In the genomic region with DNA sequence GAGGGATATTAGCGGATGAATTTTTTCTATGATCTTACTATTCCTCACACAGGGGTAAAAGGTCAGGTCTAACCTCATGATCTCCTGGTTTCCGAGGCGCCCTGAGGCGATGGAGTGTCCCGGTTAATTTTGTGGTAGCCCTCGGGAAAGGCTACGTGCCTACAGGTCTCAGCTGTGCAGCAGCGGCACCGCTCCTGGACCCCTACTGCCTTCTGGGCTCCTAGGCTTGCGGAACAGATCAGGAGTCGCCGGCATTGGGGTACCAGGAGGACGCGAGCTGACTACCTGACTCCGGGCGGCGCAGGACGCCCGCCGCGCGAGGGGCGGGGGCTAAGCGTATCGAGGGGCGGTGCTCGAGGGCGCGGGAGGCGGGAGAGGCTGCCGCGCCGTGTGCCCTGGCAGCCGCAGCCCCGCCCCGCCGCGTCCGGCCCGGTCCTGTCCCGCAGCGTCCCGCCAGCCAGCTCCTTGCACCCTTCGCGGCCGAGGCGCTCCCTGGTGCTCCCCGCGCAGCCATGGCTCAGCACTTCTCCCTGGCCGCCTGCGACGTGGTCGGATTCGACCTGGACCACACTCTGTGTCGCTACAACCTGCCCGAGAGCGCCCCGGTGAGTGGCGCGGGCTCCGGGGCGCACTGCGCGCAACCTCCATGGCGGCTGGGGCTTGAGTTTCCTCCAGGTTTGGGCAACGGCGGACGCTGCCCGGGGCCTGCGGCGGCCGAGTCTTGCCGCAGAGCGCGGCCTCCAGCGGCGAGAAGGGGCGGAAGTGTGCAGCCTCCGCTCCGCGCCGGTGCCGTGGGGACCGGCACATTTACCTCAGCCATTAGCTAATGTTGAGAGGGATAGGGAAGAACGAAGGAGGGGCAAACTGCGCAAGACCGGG, we compare ENCODE assay signal across 8 cellular contexts. TPM values are rescaled to one million over a fixed set of nuclear protein-coding genes. Genes with fewer than 3 reads are reported as not detected.
A peak's percentile ranks its signal among the peaks of the same experiment; 100 is the strongest.
DNase-seq lines count a peak whose midpoint lies in the region; ATAC-seq, FAIRE-seq and TF ChIP-seq lines count a peak whose summit lies in the region.

A gene (plus strand): TSS at position 435 of the 879 bp plus-strand sequence. CDS start 78 bp downstream, at position 513.

- TF ChIP-seq EP300 in gastroesophageal sphincter (IDR thresholded peaks at IDR 0.05) = no peak

- peak; percentile 98 for ATAC-seq in gastroesophageal sphincter

- WGBS in gastroesophageal sphincter (ENCODE audit: low coverage in 1 of 2), 2 donors = 0% methylated on average over 5 to 7 of the region's 87 CpGs
- WGBS in testis, 2 donors = 0 to 1% methylated on average over 7 to 79 of the region's 87 CpGs

- H3K4me3 ChIP-seq in LNCaP clone FGC (ENCODE audit: low read depth, low read length) (peak within 1 kb of the TSS; percentile 72), SJSA1 (peak within 1 kb of the TSS; percentile 77), gastroesophageal sphincter (peak within 1 kb of the TSS; percentile 76 to 81), testis (peak within 1 kb of the TSS; percentile 87 to 97)

- TF ChIP-seq CTCF in LNCaP clone FGC (IDR thresholded peaks at IDR 0.05; ENCODE audit: control insufficient read depth, extremely low read depth, insufficient read depth) (peak; percentile 6; the same call in 1 of the 2 replicates), gastroesophageal sphincter (IDR thresholded peaks at IDR 0.05) (peak in 3 of 4 experiments; percentile 46 to 51 (median 48)), testis (IDR thresholded peaks at IDR 0.05) (peak in 1 of 3 experiments; percentile 23)

- H3K4me1 ChIP-seq in SJSA1 (replicated peaks) (peaks cover 7% of the 10 kb centered on the region), gastroesophageal sphincter (peaks cover 0 to 51% (median 3%) of the 10 kb centered on the region in 3 donors), testis (peaks cover 16% of the 10 kb centered on the region)

- intact Hi-C loops in testis (cut with DNase I; ENCODE audit: low total_unique reads) = no loop called here

- DNase-seq in GF-D8 (lab: John Stamatoyannopoulos, UW) = peak; percentile 42
- DNase-seq in H54 (ENCODE audit: insufficient read length, low spot score) = peak; percentile 63
- DNase-seq in LNCaP clone FGC (ENCODE audit: low read depth) = no peak
- DNase-seq in SJSA1 (ENCODE audit: low read depth in 1 of 2, low spot score in 2 of 2) = peak; percentile 75 to 87
- DNase-seq in activated naive CD4-positive, alpha-beta T cell (lab: John Stamatoyannopoulos, UW) = peak; percentile 48 to 82 (median 63)
- DNase-seq in occipital lobe (lab: John Stamatoyannopoulos, UW) = peak; percentile 83
- DNase-seq in testis = peak; percentile 89

- H3K9me3 ChIP-seq in SJSA1 (replicated peaks) (no peaks in the 10 kb centered on the region; the same call in 1 of the 2 replicates), gastroesophageal sphincter (peaks cover 0 to 11% (median 0%) of the 10 kb centered on the region in 3 donors), testis (no peaks in the 10 kb centered on the region)

- H3K27ac ChIP-seq in SJSA1 = peak within 1 kb of the TSS; percentile 53
- peak within 1 kb of the TSS; percentile 91 to 96 (median 92) for H3K27ac ChIP-seq in gastroesophageal sphincter
- H3K27ac ChIP-seq in testis = peak within 1 kb of the TSS; percentile 97

- no peaks in the 10 kb centered on the region for H3K27me3 ChIP-seq in SJSA1 (replicated peaks)
- H3K27me3 ChIP-seq in gastroesophageal sphincter = no peaks in the 10 kb centered on the region
- H3K27me3 ChIP-seq in testis = no peaks in the 10 kb centered on the region

- TF ChIP-seq POLR2A in H54 (IDR thresholded peaks at IDR 0.05; ENCODE audit: low read depth, low read length) (peak; percentile 84), gastroesophageal sphincter (IDR thresholded peaks at IDR 0.05) (peak; percentile 66 to 77), testis (IDR thresholded peaks at IDR 0.05) (no peak)

- H3K36me3 ChIP-seq in SJSA1 (peaks cover 4% of the 10 kb centered on the region; the same call in 1 of the 2 replicates), gastroesophageal sphincter (no peaks in the 10 kb centered on the region), testis (ENCODE audit: low read depth, missing control alignments) (no peaks in the 10 kb centered on the region)

- FAIRE-seq in H54 (lab: Jason Lieb, UNC) = no peak

RNA-seq across cellular contexts. Expression of the gene that starts here (rescaled TPM):
- 10.0 and 13.2 TPM in 2 replicates for total RNA-seq in SJSA1 (2014; rRNA removed; shearing (Covaris generic))
- total RNA-seq in gastroesophageal sphincter (10 to 100 TPM in 2 of 4 donors, 1 to 10 TPM in 2; 7.1 to 17.4 (median 12.6) TPM), occipital lobe (2.2 TPM), testis (10 to 100 TPM; 10.7 to 22.8 TPM)
- 28.2 TPM for polyA plus RNA-seq in testis (ENCODE audit: insufficient read depth, low read depth, low replicate concordance)
